11 cellular contexts compared by ENCODE assay signal in the genomic region with DNA sequence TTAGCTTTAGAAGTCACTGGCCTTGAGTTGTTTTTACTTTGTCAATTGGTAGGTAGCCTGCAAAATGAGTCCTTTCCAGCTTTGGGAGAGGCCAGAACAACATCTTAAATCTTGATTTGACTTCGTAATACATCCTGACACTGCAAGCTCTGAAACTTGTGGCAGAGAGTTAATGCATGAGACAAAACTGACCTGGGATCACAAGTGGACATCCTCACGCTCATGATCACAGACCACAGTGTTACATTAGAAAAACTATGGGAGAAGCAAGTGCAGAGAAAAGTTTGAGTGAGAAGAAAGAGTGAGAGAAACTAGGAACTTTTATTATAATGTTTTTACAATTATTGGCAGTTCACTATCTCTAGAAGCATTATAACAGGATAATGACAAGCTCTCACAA.
DNase-seq lines count a peak whose midpoint lies in the region; ATAC-seq and TF ChIP-seq lines count a peak whose summit lies in the region.
"Had no signal": no experiment of that assay in that cellular context is flagged by ENCODE, and none has a peak within 500 bp of the region (broad histone marks: within the 10 kb centered on the region; RNA-seq: fewer than 3 reads in every experiment).

No MANE protein-coding gene starts in this region.

- H3K36me3 Mint-ChIP-seq in mesothelial cell of epicardium: peaks cover 14% of the 10 kb centered on the region
- H3K36me3 Mint-ChIP-seq in activated T-cell treated with anti-CD3 and anti-CD28 coated beads, Interleukin-2, amount 50 U/mL, for 72 hours (ENCODE audit: insufficient read depth in 2 of 2): no peaks in the 10 kb centered on the region

- H3K4me1 Mint-ChIP-seq in mesothelial cell of epicardium: peaks cover 60% of the 10 kb centered on the region
- no peaks in the 10 kb centered on the region for H3K4me1 Mint-ChIP-seq in activated T-cell treated with anti-CD3 and anti-CD28 coated beads, Interleukin-2, amount 50 U/mL, for 72 hours (ENCODE audit: low read depth)

- no peak for TF ChIP-seq CTCF in LNCaP clone FGC (IDR thresholded peaks at IDR 0.05; ENCODE audit: control insufficient read depth, extremely low read depth, insufficient read depth)
- no peak for TF ChIP-seq CTCF in epithelial cell of proximal tubule (conservative IDR thresholded peaks at IDR 0.05; ENCODE audit: low read depth, low read length)
- no peak for TF ChIP-seq CTCF in mesothelial cell of epicardium (IDR thresholded peaks at IDR 0.05; ENCODE audit: unreplicated experiment)
- no peak for TF ChIP-seq CTCF in lower leg skin (IDR thresholded peaks at IDR 0.05)

- H3K4me3 ChIP-seq in LNCaP clone FGC (ENCODE audit: low read depth, low read length) (peak overlapping the region; percentile 26), epithelial cell of proximal tubule (ENCODE audit: low read depth, low read length) (peak overlapping the region; percentile 41), lower leg skin (ENCODE audit: low read depth, poor library complexity, severe bottlenecking) (no peak overlapping the region)

- WGBS in lower leg skin, 2 donors: 45 to 52% methylated on average over 2 of the region's 2 CpGs

- H3K27ac ChIP-seq in temporal lobe (ENCODE audit: low read depth, low read length): peak overlapping the region; percentile 40
- H3K27ac ChIP-seq: neutrophil had no signal

- no peak for TF ChIP-seq POLR2A in lower leg skin (IDR thresholded peaks at IDR 0.05)

- peak overlapping the region; percentile 60 for H3K4me3 Mint-ChIP-seq in mesothelial cell of epicardium
- H3K4me3 Mint-ChIP-seq in activated T-cell treated with anti-CD3 and anti-CD28 coated beads, Interleukin-2, amount 50 U/mL, for 72 hours: no peak overlapping the region

- no peak for ATAC-seq in activated T-cell treated with anti-CD3 and anti-CD28 coated beads, Interleukin-2, amount 50 U/mL, for 72 hours (replicated peaks in 1 of 2)

- no peak for DNase-seq in LNCaP clone FGC (ENCODE audit: low read depth)
- DNase-seq in epithelial cell of proximal tubule (ENCODE audit: low read depth): peak; percentile 16
- no peak for DNase-seq in mesothelial cell of epicardium (ENCODE audit: low spot score in 2 of 2, unreplicated experiment in 2 of 2)
- no peak for DNase-seq in islet precursor cell
- DNase-seq in activated CD4-positive, alpha-beta T cell treated with anti-CD3 and anti-CD28 coated beads, Interleukin-2, amount 50 U/mL, for 4 hours: no peak
- DNase-seq in activated T-cell treated with anti-CD3 and anti-CD28 coated beads, Interleukin-2, amount 50 U/mL, for 72 hours: no peak
- no peak for DNase-seq in lower leg skin (ENCODE audit: low spot score in 2 of 2)
- DNase-seq: NCI-H510A, T-helper 1 cell had no signal

- intact Hi-C loops in lower leg skin (cut with DNase I; ENCODE audit: low total_unique reads): no loop called here

- H3K27me3 Mint-ChIP-seq in mesothelial cell of epicardium (ENCODE audit: low read depth): no peaks in the 10 kb centered on the region
- H3K27me3 Mint-ChIP-seq in activated T-cell treated with anti-CD3 and anti-CD28 coated beads, Interleukin-2, amount 50 U/mL, for 72 hours (ENCODE audit: low read depth): no peaks in the 10 kb centered on the region

- H3K9me3 Mint-ChIP-seq in mesothelial cell of epicardium: peaks cover 13% of the 10 kb centered on the region
- no peaks in the 10 kb centered on the region for H3K9me3 Mint-ChIP-seq in activated T-cell treated with anti-CD3 and anti-CD28 coated beads, Interleukin-2, amount 50 U/mL, for 72 hours

- peak overlapping the region; percentile 97 for H3K27ac Mint-ChIP-seq in mesothelial cell of epicardium
- no peak overlapping the region for H3K27ac Mint-ChIP-seq in activated T-cell treated with anti-CD3 and anti-CD28 coated beads, Interleukin-2, amount 50 U/mL, for 72 hours
